12 cellular contexts compared by ENCODE assay signal in the genomic region with DNA sequence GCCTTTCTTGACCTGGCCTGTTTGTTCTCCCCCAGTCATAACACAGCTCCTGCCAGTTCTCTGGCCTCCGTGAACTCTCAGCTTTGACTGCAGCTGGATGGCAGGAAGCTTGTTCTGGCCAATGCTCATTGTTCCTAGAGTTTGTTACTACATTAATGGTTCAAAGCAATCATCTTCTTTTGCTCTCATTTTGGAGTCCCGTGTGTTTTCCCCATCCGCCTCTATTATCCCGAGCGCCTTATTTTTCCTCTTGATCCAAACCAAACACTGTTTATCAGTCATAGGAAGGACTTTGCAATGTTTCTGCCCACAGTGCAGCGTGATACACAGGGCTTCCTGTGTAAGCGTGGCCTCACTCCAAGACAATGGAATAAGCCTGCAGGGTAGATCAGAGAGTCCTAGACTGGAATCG.
DNase-seq lines count a peak whose midpoint lies in the region; ATAC-seq, FAIRE-seq and TF ChIP-seq lines count a peak whose summit lies in the region.
"Had no signal": no experiment of that assay in that cellular context is flagged by ENCODE, and none has a peak within 500 bp of the region (broad histone marks: within the 10 kb centered on the region; RNA-seq: fewer than 3 reads in every experiment).

No MANE protein-coding gene starts in this region.

- no peaks in the 10 kb centered on the region for H3K79me1 ChIP-seq in mesenchymal stem cell (replicated peaks; ENCODE audit: low read length, poor library complexity, severe bottlenecking)

- no peak overlapping the region for H2AFZ ChIP-seq in astrocyte (ENCODE audit: low read depth, low read length)
- no peak overlapping the region for H2AFZ ChIP-seq in mesenchymal stem cell (ENCODE audit: low read depth, low read length)

- intact Hi-C loops in tibial artery (cut with DNase I; ENCODE audit: low total_unique reads) = no loop called here
- intact Hi-C loops in colonic mucosa (cut with DNase I) = no loop called here

- 86% methylated on average over 8 of the region's 8 CpGs for WGBS in mesenchymal stem cell

- H3K4me3 ChIP-seq in astrocyte (ENCODE audit: insufficient read depth, low read depth, low read length) (no peak overlapping the region), fibroblast of mammary gland (ENCODE audit: control insufficient read depth, low read depth, low read length) (no peak overlapping the region), mesenchymal stem cell (ENCODE audit: insufficient read depth in 1 of 2, low read depth in 1 of 2, low read length in 2 of 2) (no peak overlapping the region), tibial artery (no peak overlapping the region), colonic mucosa (no peak overlapping the region)

- H2BK120ac ChIP-seq in mesenchymal stem cell (ENCODE audit: low read depth, low read length) = no peak overlapping the region

- DNase-seq in astrocyte (ENCODE audit: low read depth) (peak; percentile 48), fibroblast of mammary gland (ENCODE audit: low read depth) (peak; percentile 40), mesenchymal stem cell (no peak), tibial artery (peak; percentile 74 to 80), cerebellar nuclear complex (lab: John Stamatoyannopoulos, UW) (no peak), colonic mucosa (no peak), NOMO-1 treated with DMSO at 0.1 percent for 48 hours (lab: John Stamatoyannopoulos, UW; ENCODE audit: unreplicated experiment) (no peak)
- DNase-seq: activated CD8-positive, alpha-beta memory T cell treated with anti-CD3 and anti-CD28 coated beads, Interleukin-2, amount 50 U/mL, for 48 hours; NCI-H1694; stimulated activated naive CD4-positive, alpha-beta T cell treated with Interleukin-2 at 50 U/mL for 16 hours had no signal

- no peaks in the 10 kb centered on the region for H3K36me3 Mint-ChIP-seq in astrocyte (ENCODE audit: low read depth, unreplicated experiment)

- H3K9ac ChIP-seq in astrocyte (ENCODE audit: low read length) (no peak overlapping the region), mesenchymal stem cell (ENCODE audit: low read length) (no peak overlapping the region), colonic mucosa (ENCODE audit: low read depth in 2 of 2, low read length in 2 of 2) (no peak overlapping the region)

- no peak for ATAC-seq in GM18907 (IDR thresholded peaks at IDR 0.05; ENCODE audit: unreplicated experiment)

- H2BK12ac ChIP-seq in mesenchymal stem cell (ENCODE audit: low read length in 2 of 2) = peak overlapping the region in 1 of 2 experiments; percentile 42

- no peak for TF ChIP-seq CTCF in astrocyte (IDR thresholded peaks at IDR 0.05; ENCODE audit: insufficient read depth, low read depth, low read length)
- TF ChIP-seq CTCF in fibroblast of mammary gland (conservative IDR thresholded peaks at IDR 0.05; ENCODE audit: control insufficient read depth, insufficient read depth, low read depth, low read length) = no peak
- TF ChIP-seq CTCF in tibial artery (IDR thresholded peaks at IDR 0.05) = no peak
- TF ChIP-seq CTCF in colonic mucosa (IDR thresholded peaks at IDR 0.05) = no peak

- H4K20me1 ChIP-seq in astrocyte (ENCODE audit: insufficient read depth, low read length) = no peaks in the 10 kb centered on the region

- H2AK5ac ChIP-seq in mesenchymal stem cell (ENCODE audit: low read length, severe bottlenecking) = no peak overlapping the region

- H3K23ac ChIP-seq in mesenchymal stem cell (ENCODE audit: low read length in 2 of 2) = no peak overlapping the region

- peak overlapping the region; percentile 41 for H2BK15ac ChIP-seq in mesenchymal stem cell (ENCODE audit: low read depth, poor library complexity, severe bottlenecking)

- H3K9me3 Mint-ChIP-seq in astrocyte (ENCODE audit: unreplicated experiment) = no peaks in the 10 kb centered on the region

- H3K36me3 ChIP-seq in astrocyte (ENCODE audit: insufficient read depth, low read length) = no peaks in the 10 kb centered on the region
- H3K36me3 ChIP-seq in mesenchymal stem cell (ENCODE audit: control insufficient read depth in 1 of 2, insufficient read depth in 2 of 2, low read depth in 1 of 2, low read length in 2 of 2) = no peaks in the 10 kb centered on the region
- no peaks in the 10 kb centered on the region for H3K36me3 ChIP-seq in tibial artery
- no peaks in the 10 kb centered on the region for H3K36me3 ChIP-seq in colonic mucosa

- H2BK5ac ChIP-seq in mesenchymal stem cell (ENCODE audit: low read depth, low read length, poor library complexity, severe bottlenecking) = no peak overlapping the region

- peak overlapping the region in 1 of 2 experiments; percentile 61 for H3K14ac ChIP-seq in mesenchymal stem cell (ENCODE audit: low read length in 2 of 2)

- no peak for FAIRE-seq in astrocyte (lab: Jason Lieb, UNC)
- FAIRE-seq: TTC549 had no signal

- peaks cover 3% of the 10 kb centered on the region for H3K27me3 Mint-ChIP-seq in astrocyte (ENCODE audit: low read depth, unreplicated experiment)

- H3K27me3 ChIP-seq in astrocyte (ENCODE audit: insufficient read depth, low read length) (peaks cover 3% of the 10 kb centered on the region), mesenchymal stem cell (ENCODE audit: control insufficient read depth in 1 of 2, insufficient read depth in 1 of 2, low read length in 2 of 2) (no peaks in the 10 kb centered on the region), tibial artery (no peaks in the 10 kb centered on the region), colonic mucosa (no peaks in the 10 kb centered on the region)

- no peak overlapping the region for H3K27ac Mint-ChIP-seq in astrocyte (ENCODE audit: unreplicated experiment)

- peak overlapping the region; percentile 63 for H4K8ac ChIP-seq in mesenchymal stem cell (ENCODE audit: low read length)

- peaks cover 2% of the 10 kb centered on the region for H3K4me1 ChIP-seq in astrocyte (ENCODE audit: insufficient read depth, low read length)
- no peaks in the 10 kb centered on the region for H3K4me1 ChIP-seq in mesenchymal stem cell (ENCODE audit: control insufficient read depth, insufficient read depth, low read depth, low read length)
- peaks cover 0 to 23% (median 20%) of the 10 kb centered on the region in 4 donors for H3K4me1 ChIP-seq in tibial artery
- no peaks in the 10 kb centered on the region for H3K4me1 ChIP-seq in colonic mucosa

- H3K4me3 Mint-ChIP-seq in astrocyte (ENCODE audit: unreplicated experiment) = no peak overlapping the region

- peak overlapping the region in 1 of 2 experiments; percentile 49 for H3K4ac ChIP-seq in mesenchymal stem cell (ENCODE audit: low read depth in 1 of 2, low read length in 2 of 2)

- no peak overlapping the region for H4K91ac ChIP-seq in mesenchymal stem cell (ENCODE audit: low read length)

- peaks cover 9% of the 10 kb centered on the region for H3K4me1 Mint-ChIP-seq in astrocyte (ENCODE audit: low read depth, unreplicated experiment)

- no peak overlapping the region for H3K27ac ChIP-seq in astrocyte (ENCODE audit: low read depth, low read length)
- no peak overlapping the region for H3K27ac ChIP-seq in mesenchymal stem cell (ENCODE audit: low read length, poor library complexity, severe bottlenecking)
- H3K27ac ChIP-seq in tibial artery = peak overlapping the region; percentile 29 to 44
- no peak overlapping the region for H3K27ac ChIP-seq in colonic mucosa

- no peak overlapping the region for H3K4me2 ChIP-seq in astrocyte (ENCODE audit: low read length)
- no peak overlapping the region for H3K4me2 ChIP-seq in mesenchymal stem cell (ENCODE audit: low read length, poor library complexity, severe bottlenecking)

- H3K18ac ChIP-seq in mesenchymal stem cell (ENCODE audit: low read depth in 1 of 2, low read length in 2 of 2) = peak overlapping the region; percentile 30 to 68

- no peaks in the 10 kb centered on the region for H3K9me3 ChIP-seq in astrocyte (ENCODE audit: insufficient read depth, low read depth, low read length)
- no peaks in the 10 kb centered on the region for H3K9me3 ChIP-seq in mesenchymal stem cell (ENCODE audit: control insufficient read depth, low read length)
- H3K9me3 ChIP-seq in tibial artery = no peaks in the 10 kb centered on the region
- no peaks in the 10 kb centered on the region for H3K9me3 ChIP-seq in colonic mucosa

- H3K79me2 ChIP-seq in astrocyte (ENCODE audit: insufficient read depth, low read length) = no peaks in the 10 kb centered on the region

Comparison
In these comparisons a context has a peak if more than half of its experiments do, and no peak if none do; other contexts are left out.
1. DNase-seq: peak in astrocyte (single experiment), fibroblast of mammary gland (single experiment) and tibial artery (2 of 2); none in mesenchymal stem cell (single experiment), cerebellar nuclear complex (0 of 2), colonic mucosa (single experiment) and NOMO-1 treated with DMSO at 0.1 percent for 48 hours (single experiment).
2. H3K27ac ChIP-seq: peak in tibial artery (2 of 2); none in astrocyte (single experiment), mesenchymal stem cell (single experiment) and colonic mucosa (single experiment).